Comparison of ENCODE assay signal across 24 cellular contexts in genomic region chrX:78800694-78801093, GRCh38. TPM values are rescaled to one million over a fixed set of nuclear protein-coding genes. Genes with fewer than 3 reads are reported as not detected.
"Had no signal": no experiment of that assay in that cellular context is flagged by ENCODE, and none has a peak within 500 bp of the region (broad histone marks: within the 10 kb centered on the region; RNA-seq: fewer than 3 reads in every experiment).

No MANE protein-coding gene starts in this region.

- DNase-seq: IMR-90, Karpas-422, KG1, MM.1S, NCI-H1105, NCI-H1417, NCI-H1436 treated with DMSO at 0.1 percent for 48 hours, NCI-H1694 treated with DMSO at 0.1 percent for 48 hours, NCI-H1930, NCI-H2081, NCI-H2107, NCI-H2227 treated with DMSO at 0.1 percent for 48 hours, NCI-H524, NCI-H526 treated with DMSO at 0.1 percent for 48 hours, NCI-H774, SHP77, SK-N-SH, SW 1271, T-cell had no signal

- H3K4me2 ChIP-seq: SK-N-SH had no signal

- ATAC-seq: HepG2, T-cell had no signal

- H3K27ac Mint-ChIP-seq: T-cell had no signal

- H3K36me3 Mint-ChIP-seq: T-cell had no signal

- H3K27ac ChIP-seq: RWPE1 had no signal

- H3K9ac ChIP-seq: SK-N-SH had no signal

- FAIRE-seq: HepG2 had no signal

- H3K9me3 ChIP-seq: SK-N-SH had no signal

- H3K4me3 Mint-ChIP-seq: T-cell had no signal

RNA-seq across cellular contexts. Expression of gene LPAR4, which starts 53.2 kb away (rescaled TPM):
- total RNA-seq: HepG2, HT1080, IMR-90, NCI-H460, SK-MEL-5, T-cell had no signal
- polyA plus RNA-seq: HepG2, IMR-90, SK-N-SH had no signal
